In genomic region chr13:51785592-51786424, GRCh38 we compare ENCODE assay signal across 9 cellular contexts. TPM values are rescaled to one million over a fixed set of nuclear protein-coding genes. Genes with fewer than 3 reads are reported as not detected.
A peak's percentile ranks its signal among the peaks of the same experiment; 100 is the strongest.
DNase-seq lines count a peak whose midpoint lies in the region; ATAC-seq, FAIRE-seq and TF ChIP-seq lines count a peak whose summit lies in the region.
"Had no signal": no experiment of that assay in that cellular context is flagged by ENCODE, and none has a peak within 500 bp of the region (broad histone marks: within the 10 kb centered on the region; RNA-seq: fewer than 3 reads in every experiment).

No MANE protein-coding gene starts in this region.

- no peak overlapping the region for H2AK5ac ChIP-seq in H1 (ENCODE audit: low read depth, low read length)

- H3K79me1 ChIP-seq in H1 (ENCODE audit: low read depth, low read length): no peaks in the 10 kb centered on the region

- no peak overlapping the region for H3K27ac ChIP-seq in H1 (ENCODE audit: low read depth, low read length)

- H3K4me2 ChIP-seq in H1 (ENCODE audit: insufficient read depth in 1 of 2, low read depth in 2 of 2, low read length in 2 of 2): no peak overlapping the region

- no peak for FAIRE-seq in H1 (lab: Jason Lieb, UNC)

- no peaks in the 10 kb centered on the region for H3K23me2 ChIP-seq in H1 (ENCODE audit: low read depth, low read length)

- H3K9me3 ChIP-seq in H1 (ENCODE audit: insufficient read depth in 2 of 2, low read depth in 1 of 2, low read length in 1 of 2): no peaks in the 10 kb centered on the region

- no peaks in the 10 kb centered on the region for H3K36me3 ChIP-seq in H1 (ENCODE audit: control insufficient read depth in 2 of 4, insufficient read depth in 4 of 4, low read length in 3 of 4)

- WGBS in H1 (ENCODE audit: extremely low coverage in 1 of 2, insufficient coverage in 1 of 2, insufficient read length in 1 of 2, insufficient replicate concordance in 2 of 2, low coverage in 1 of 2, low lambda C conversion rate in 2 of 2, missing lambda C conversion rate in 1 of 2), 2 experiments: 85% methylated on average over 13 of the region's 13 CpGs; no CpG with 5 or more reads in 1 of the 2 experiments

- H3K79me2 ChIP-seq in H1 (ENCODE audit: control insufficient read depth in 1 of 2, insufficient read depth in 2 of 2, low read length in 2 of 2): no peaks in the 10 kb centered on the region

- 0 out of 2 replicates have a peak overlapping the region, but pooled peaks have one; percentile 11 for H2BK12ac ChIP-seq in H1 (ENCODE audit: low read depth, low read length)

- TF ChIP-seq RAD21 in H1 (IDR thresholded peaks at IDR 0.05 in 1 of 2, conservative IDR thresholded peaks at IDR 0.05 in 1 of 2; ENCODE audit: low read depth in 2 of 2, low read length in 2 of 2): no peak

- TF ChIP-seq POLR2A in H1 (IDR thresholded peaks at IDR 0.05; ENCODE audit: control extremely low read depth in 1 of 2, low read depth in 2 of 2, low read length in 2 of 2): no peak

- ATAC-seq in GM21825 (IDR thresholded peaks at IDR 0.05; ENCODE audit: unreplicated experiment) (no peak), HG02798 (IDR thresholded peaks at IDR 0.05; ENCODE audit: poor library complexity, unreplicated experiment) (no peak)

- DNase-seq in Daoy (ENCODE audit: low read depth) (peak; percentile 33), NCI-H2171 (lab: John Stamatoyannopoulos, UW) (peak; percentile 99), H1 (ENCODE audit: low read depth in 1 of 2, low spot score in 2 of 2) (no peak), pons (ENCODE audit: low spot score) (peak; percentile 38), NCI-H1048 (lab: John Stamatoyannopoulos, UW) (no peak)
- DNase-seq in stimulated activated CD4-positive, alpha-beta T cell treated with anti-CD3 and anti-CD28 coated beads, Interleukin-4, amount 100 ng/mL, for 4 hours: no peak

- TF ChIP-seq CTCF in H1 (IDR thresholded peaks at IDR 0.05; ENCODE audit: control extremely low read depth in 1 of 3, insufficient read depth in 1 of 3, low read depth in 1 of 3, low read length in 3 of 3): no peak

- CTCF ChIA-PET in H1 (lab: Charles Lee; ENCODE audit: partially characterized antibody): interaction anchor here (0.5 to 11.3 kb wide), 6 partner anchors 12 to 351 kb away, joined by 3 to 123 read pairs (median 4); no protein-coding TSS in a partner anchor

- H4K5ac ChIP-seq in H1 (ENCODE audit: insufficient read length, low read depth, low read length): no peak overlapping the region

- H3K18ac ChIP-seq in H1 (ENCODE audit: extremely low read depth, low read length): no peak overlapping the region

- H3K14ac ChIP-seq in H1 (ENCODE audit: insufficient read length): no peak overlapping the region

- no peak overlapping the region for H4K91ac ChIP-seq in H1 (replicated peaks; ENCODE audit: insufficient read length, low read length)

- peaks cover 0 to 7% (median 0%) of the 10 kb centered on the region in 4 experiments; a peak in 2 of 7 replicates for H3K4me1 ChIP-seq in H1 (replicated peaks in 1 of 4; ENCODE audit: control insufficient read depth in 3 of 4, insufficient read depth in 4 of 4, low read length in 3 of 4)

- H3K27me3 ChIP-seq in H1 (replicated peaks in 1 of 4; ENCODE audit: control insufficient read depth in 3 of 4, extremely low read depth in 1 of 4, insufficient read depth in 3 of 4, low read length in 3 of 4): no peaks in the 10 kb centered on the region; a peak in 1 of 7 replicates

- H2BK20ac ChIP-seq in H1 (ENCODE audit: low read length): no peak overlapping the region

- no peak overlapping the region for H2BK120ac ChIP-seq in H1 (replicated peaks; ENCODE audit: low read depth, low read length)

- H3K56ac ChIP-seq in H1 (replicated peaks; ENCODE audit: insufficient read length, low read depth, low read length): no peak overlapping the region

- H2BK5ac ChIP-seq in H1 (ENCODE audit: low read depth, low read length): no peak overlapping the region

- H2BK15ac ChIP-seq in H1 (ENCODE audit: low read length): no peak overlapping the region

- no peak overlapping the region for H3K4ac ChIP-seq in H1 (replicated peaks; ENCODE audit: insufficient read length, low read depth, low read length)

- no peak overlapping the region for H3K4me3 ChIP-seq in H1 (ENCODE audit: extremely low read depth in 1 of 4, insufficient read depth in 2 of 4, low read depth in 3 of 4, low read length in 4 of 4)

- no peak overlapping the region for H2AFZ ChIP-seq in H1 (ENCODE audit: low read length)

- H3K23ac ChIP-seq in H1 (ENCODE audit: insufficient read length): no peak overlapping the region

- POLR2A ChIA-PET in H1 (lab: Charles Lee; ENCODE audit: partially characterized antibody): interaction anchor here (0.7 to 1.9 kb wide), 7 partner anchors 8 to 333 kb away, joined by 3 to 6 read pairs (median 3); partner anchors contain the start of genes ATP7B and INTS6

- H4K8ac ChIP-seq in H1 (ENCODE audit: extremely low read depth, insufficient read depth, low read length): no peak overlapping the region

- no peaks in the 10 kb centered on the region for H4K20me1 ChIP-seq in H1 (replicated peaks in 1 of 2; ENCODE audit: control insufficient read depth in 1 of 2, insufficient read depth in 2 of 2, low read length in 2 of 2)

- H3K9ac ChIP-seq in H1 (replicated peaks in 1 of 4; ENCODE audit: extremely low read depth in 1 of 4, low read depth in 3 of 4, low read length in 3 of 4): no peak overlapping the region

- no peak for TF ChIP-seq EP300 in H1 (IDR thresholded peaks at IDR 0.05; ENCODE audit: borderline replicate concordance in 1 of 2, low read depth in 2 of 2, low read length in 2 of 2)

TF ChIP-seq in H1, 55 proteins besides CTCF, POLR2A, EP300 and RAD21 (continues in another document):
- TF ChIP-seq RXRA (IDR thresholded peaks at IDR 0.05; ENCODE audit: insufficient read depth, low read depth, low read length) (no peak), NANOG (IDR thresholded peaks at IDR 0.05; ENCODE audit: insufficient read depth, low read depth, low read length, poor library complexity, severe bottlenecking) (no peak), RNF2 (IDR thresholded peaks at IDR 0.05; ENCODE audit: borderline replicate concordance, low read depth, low read length, missing control alignments, poor library complexity, severe bottlenecking) (no peak), RBBP5 (IDR thresholded peaks at IDR 0.05; ENCODE audit: borderline replicate concordance, low read depth, low read length) (no peak), SUZ12 (IDR thresholded peaks at IDR 0.05; ENCODE audit: low read length) (no peak), SP1 (IDR thresholded peaks at IDR 0.05; ENCODE audit: low read depth, low read length) (no peak), TBP (IDR thresholded peaks at IDR 0.05; ENCODE audit: low read depth, low read length) (no peak), BRCA1 (IDR thresholded peaks at IDR 0.05; ENCODE audit: low read depth, low read length) (no peak), ATF2 (IDR thresholded peaks at IDR 0.05; ENCODE audit: low read length) (no peak), TAF7 (optimal IDR thresholded peaks at IDR 0.05; ENCODE audit: borderline replicate concordance, low read depth, low read length) (no peak), NRF1 (IDR thresholded peaks at IDR 0.05; ENCODE audit: low read depth, low read length) (no peak), SRF (IDR thresholded peaks at IDR 0.05; ENCODE audit: low read depth, low read length) (no peak), POLR2AphosphoS5 (IDR thresholded peaks at IDR 0.05; ENCODE audit: low read depth, low read length) (no peak), SP4 (IDR thresholded peaks at IDR 0.05; ENCODE audit: low read length) (no peak), POU5F1 (IDR thresholded peaks at IDR 0.05; ENCODE audit: low read depth, low read length) (no peak), GTF2F1 (IDR thresholded peaks at IDR 0.05; ENCODE audit: borderline replicate concordance, low read depth, low read length) (no peak), EZH2 (IDR thresholded peaks at IDR 0.05; ENCODE audit: low read depth, low read length, severe bottlenecking) (no peak)
- TF ChIP-seq, protein P1, sequence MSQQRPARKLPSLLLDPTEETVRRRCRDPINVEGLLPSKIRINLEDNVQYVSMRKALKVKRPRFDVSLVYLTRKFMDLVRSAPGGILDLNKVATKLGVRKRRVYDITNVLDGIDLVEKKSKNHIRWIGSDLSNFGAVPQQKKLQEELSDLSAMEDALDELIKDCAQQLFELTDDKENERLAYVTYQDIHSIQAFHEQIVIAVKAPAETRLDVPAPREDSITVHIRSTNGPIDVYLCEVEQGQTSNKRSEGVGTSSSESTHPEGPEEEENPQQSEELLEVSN (IDR thresholded peaks at IDR 0.05): no peak

RNA-seq across cellular contexts. Expression of gene DHRS12, which starts 18.2 kb away (rescaled TPM):
- total RNA-seq in Daoy (2014; rRNA removed; shearing (Covaris generic)): 0.27 TPM in 1 of 2 replicates, not detected in the other
- total RNA-seq in H1 (2021; fragmentation: NEBNext Ultra II Directional; extraction: Animal tissue kit (Norgen Biotek cat#: 25700)): 6.0 and 8.7 TPM in 2 replicates
- polyA plus RNA-seq in H1 (2011; rRNA removed): 8.7 and 10.3 TPM in 2 replicates
- 9.7 TPM for polyA plus RNA-seq in H1 (2011; cell fraction: cytosol; rRNA removed)
- 19.8 TPM for polyA plus RNA-seq in H1 (2011; cell fraction: nucleus; rRNA removed)
- polyA plus RNA-seq in H1 (2012, experiment 1 of 2): 10.0 to 13.4 TPM (median 11.4 TPM) in 4 replicates
- polyA plus RNA-seq in H1 (2012, experiment 2 of 2): 4.7 TPM
- 8.4 TPM for polyA plus RNA-seq in H1 (2013, experiment 1 of 2)
- 9.0 TPM for polyA plus RNA-seq in H1 (2013, experiment 2 of 2)
- 5.3 and 7.8 TPM in 2 replicates for polyA minus RNA-seq in H1 (2011; rRNA and poly(A)+ RNA removed)
- 7.1 TPM for polyA minus RNA-seq in H1 (2011; cell fraction: cytosol; rRNA and poly(A)+ RNA removed)
- 14.8 TPM for polyA minus RNA-seq in H1 (2011; cell fraction: nucleus; rRNA and poly(A)+ RNA removed)

RNA-seq across cellular contexts. Expression of gene TMEM272, which starts 59.2 kb away (rescaled TPM):
- total RNA-seq in Daoy (2014; rRNA removed; shearing (Covaris generic)): not detected in 2 replicates
- not detected in 2 replicates for total RNA-seq in H1 (2021; fragmentation: NEBNext Ultra II Directional; extraction: Animal tissue kit (Norgen Biotek cat#: 25700))
- 0.05 and 0.06 TPM in 2 replicates for polyA plus RNA-seq in H1 (2011; rRNA removed)
- 0.04 TPM for polyA plus RNA-seq in H1 (2011; cell fraction: cytosol; rRNA removed)
- 0.43 TPM for polyA plus RNA-seq in H1 (2011; cell fraction: nucleus; rRNA removed)
- polyA plus RNA-seq in H1 (2012, experiment 1 of 2): 0.06 to 0.32 TPM (median 0.09 TPM) in 3 of 4 replicates, not detected in the other
- polyA plus RNA-seq in H1 (2012, experiment 2 of 2): not detected
- 0.04 TPM for polyA plus RNA-seq in H1 (2013, experiment 1 of 2)
- polyA plus RNA-seq in H1 (2013, experiment 2 of 2): 0.02 TPM
- polyA minus RNA-seq in H1 (2011; rRNA and poly(A)+ RNA removed): 0.28 and 0.29 TPM in 2 replicates
- polyA minus RNA-seq in H1 (2011; cell fraction: cytosol; rRNA and poly(A)+ RNA removed): not detected
- polyA minus RNA-seq in H1 (2011; cell fraction: nucleus; rRNA and poly(A)+ RNA removed): 0.30 TPM
- total RNA-seq: RPMI7951 had no signal

Comparison
In these comparisons a context has a peak if more than half of its experiments do, and no peak if none do; other contexts are left out.
1. DNase-seq: peak in Daoy (single experiment), NCI-H2171 (single experiment) and pons (single experiment); none in H1 (0 of 2), stimulated activated CD4-positive, alpha-beta T cell treated with anti-CD3 and anti-CD28 coated beads, Interleukin-4, amount 100 ng/mL, for 4 hours (0 of 2) and NCI-H1048 (single experiment).